19 cellular contexts compared by ENCODE assay signal in the genomic region with DNA sequence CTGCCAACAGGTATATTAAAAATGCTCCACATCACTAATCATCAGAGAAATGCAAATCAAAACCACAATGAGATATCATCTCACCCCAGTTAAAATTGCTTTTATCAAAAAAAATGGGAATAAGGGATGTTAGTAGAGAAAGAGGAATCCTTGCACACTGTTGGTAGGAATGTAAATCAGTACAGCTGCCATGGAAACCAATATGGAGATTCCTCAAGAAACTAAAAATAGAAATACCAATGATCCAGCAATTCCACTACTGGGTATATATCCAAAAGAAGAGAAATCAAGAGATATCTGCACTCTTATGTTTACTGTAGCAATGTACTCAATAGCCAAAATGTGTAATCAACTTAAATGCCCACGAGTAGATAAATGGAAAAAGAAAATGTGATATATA. TPM values are rescaled to one million over a fixed set of nuclear protein-coding genes. Genes with fewer than 3 reads are reported as not detected.
DNase-seq lines count a peak whose midpoint lies in the region; FAIRE-seq and TF ChIP-seq lines count a peak whose summit lies in the region.
"Had no signal": no experiment of that assay in that cellular context is flagged by ENCODE, and none has a peak within 500 bp of the region (broad histone marks: within the 10 kb centered on the region; RNA-seq: fewer than 3 reads in every experiment).

No MANE protein-coding gene starts in this region.

- H3K27me3 ChIP-seq in astrocyte (ENCODE audit: insufficient read depth, low read length) (no peaks in the 10 kb centered on the region), osteoblast (ENCODE audit: insufficient read depth, low read length) (no peaks in the 10 kb centered on the region), mammary epithelial cell (ENCODE audit: insufficient read depth, low read length) (no peaks in the 10 kb centered on the region), MM.1S (replicated peaks; ENCODE audit: insufficient read depth, low read length) (no peaks in the 10 kb centered on the region)
- H3K27me3 ChIP-seq: BLaER1 treated with 17β-estradiol and CSF1 and Interleukin-3, amounts not matched to agents 10 nM and 100 nM had no signal

- CTCF ChIA-PET in mammary epithelial cell (lab: Charles Lee; ENCODE audit: low non-redundant PET), result no interaction called here

- H3K4me3 ChIP-seq in astrocyte (ENCODE audit: insufficient read depth, low read depth, low read length), result no peak overlapping the region
- H3K4me3 ChIP-seq in osteoblast (ENCODE audit: insufficient read depth, low read length), result no peak overlapping the region
- no peak overlapping the region for H3K4me3 ChIP-seq in mammary epithelial cell (replicated peaks in 1 of 3; ENCODE audit: insufficient read depth in 1 of 3, low read depth in 2 of 3, low read length in 3 of 3)
- no peak overlapping the region for H3K4me3 ChIP-seq in MM.1S (ENCODE audit: low read length)
- H3K4me3 ChIP-seq: BLaER1 treated with 17β-estradiol and CSF1 and Interleukin-3, amounts not matched to agents 10 nM and 100 nM; GM12878 had no signal

- H3K36me3 Mint-ChIP-seq in astrocyte (ENCODE audit: low read depth, unreplicated experiment), result peaks cover 13% of the 10 kb centered on the region

- no peak overlapping the region for H3K27ac ChIP-seq in astrocyte (ENCODE audit: low read depth, low read length)
- H3K27ac ChIP-seq in osteoblast (ENCODE audit: low read depth, low read length), result peak overlapping the region; percentile 58
- no peak overlapping the region for H3K27ac ChIP-seq in mammary epithelial cell (ENCODE audit: insufficient read depth, low read depth, low read length)
- H3K27ac ChIP-seq in MM.1S (ENCODE audit: low read length), result no peak overlapping the region
- H3K27ac ChIP-seq: BLaER1 treated with 17β-estradiol and CSF1 and Interleukin-3, amounts not matched to agents 10 nM and 100 nM had no signal

- H3K9me2 ChIP-seq in MM.1S (replicated peaks; ENCODE audit: insufficient read depth, low read length), result no peaks in the 10 kb centered on the region

- H4K20me1 ChIP-seq in astrocyte (ENCODE audit: insufficient read depth, low read length), result no peaks in the 10 kb centered on the region
- H4K20me1 ChIP-seq in osteoblast (ENCODE audit: insufficient read depth, low read length), result no peaks in the 10 kb centered on the region
- no peaks in the 10 kb centered on the region for H4K20me1 ChIP-seq in mammary epithelial cell (ENCODE audit: insufficient read depth, low read length)
- H4K20me1 ChIP-seq in MM.1S (ENCODE audit: insufficient read depth, low read length), result no peaks in the 10 kb centered on the region
- H4K20me1 ChIP-seq: BLaER1 treated with 17β-estradiol and CSF1 and Interleukin-3, amounts not matched to agents 10 nM and 100 nM had no signal

- dilution Hi-C loops in mammary epithelial cell (cut with HindIII; ENCODE audit: low sequenced_read_pairs), result no loop called here

- TF ChIP-seq CTCF in astrocyte (IDR thresholded peaks at IDR 0.05; ENCODE audit: insufficient read depth, low read depth, low read length) (no peak), osteoblast (IDR thresholded peaks at IDR 0.05; ENCODE audit: extremely low read depth, low read depth, low read length) (no peak), mammary epithelial cell (conservative IDR thresholded peaks at IDR 0.05 in 1 of 2, IDR thresholded peaks at IDR 0.05 in 1 of 2; ENCODE audit: extremely low read depth in 1 of 2, insufficient read depth in 1 of 2, low read depth in 1 of 2, low read length in 2 of 2) (no peak), MM.1S (IDR thresholded peaks at IDR 0.05; ENCODE audit: low read length) (no peak)

- H3F3A ChIP-seq in MM.1S (ENCODE audit: insufficient read depth, low read length), result no peaks in the 10 kb centered on the region

- DNase-seq in EL, result peak; percentile 7
- peak; percentile 60 for DNase-seq in astrocyte (ENCODE audit: low read depth)
- DNase-seq in fibroblast of peridontal ligament (ENCODE audit: extremely low read depth), result peak; percentile 77
- DNase-seq in osteoblast (ENCODE audit: insufficient read length, low spot score, missing footprints), result no peak
- no peak for DNase-seq in foreskin melanocyte
- DNase-seq in mammary epithelial cell, result no peak
- DNase-seq in NCI-H2196 treated with DMSO at 0.1 percent for 48 hours (lab: John Stamatoyannopoulos, UW; ENCODE audit: unreplicated experiment), result no peak
- DNase-seq in MM.1S, result no peak
- DNase-seq: ACHN, DMS 273 treated with DMSO at 0.1 percent for 48 hours, NCI-H1048, NCI-H1694, NCI-H446 treated with DMSO at 0.1 percent for 48 hours, NCI-H774, SHP77 treated with DMSO at 0.1 percent for 48 hours had no signal

- in situ Hi-C loops in mammary epithelial cell (cut with MboI; ENCODE audit: low sequenced_read_pairs in 2 of 2), result no loop called here

- no peak for FAIRE-seq in astrocyte (lab: Jason Lieb, UNC)
- FAIRE-seq: GM12878, GM19239, RCC 7860 had no signal

- H3K79me2 ChIP-seq in astrocyte (ENCODE audit: insufficient read depth, low read length), result no peaks in the 10 kb centered on the region
- H3K79me2 ChIP-seq in osteoblast (ENCODE audit: insufficient read depth, low read length), result no peaks in the 10 kb centered on the region
- H3K79me2 ChIP-seq in mammary epithelial cell (ENCODE audit: insufficient read depth, low read length), result no peaks in the 10 kb centered on the region
- no peaks in the 10 kb centered on the region for H3K79me2 ChIP-seq in MM.1S (ENCODE audit: low read length)

- H3K9me3 ChIP-seq in astrocyte (ENCODE audit: insufficient read depth, low read depth, low read length), result no peaks in the 10 kb centered on the region
- H3K9me3 ChIP-seq in osteoblast (ENCODE audit: low read depth, low read length), result peaks cover 3% of the 10 kb centered on the region
- no peaks in the 10 kb centered on the region for H3K9me3 ChIP-seq in mammary epithelial cell (replicated peaks; ENCODE audit: insufficient read depth, low read length)
- H3K9me3 ChIP-seq in MM.1S (replicated peaks; ENCODE audit: insufficient read depth, low read length), result no peaks in the 10 kb centered on the region

- intact Hi-C loops in mammary epithelial cell (cut with micrococcal nuclease), result no loop called here

- WGBS in mammary epithelial cell (ENCODE audit: low coverage, missing lambda C conversion rate), result 100% methylated on average over 1 of the region's 1 CpG

- H3K4me2 ChIP-seq in astrocyte (ENCODE audit: low read length), result no peak overlapping the region
- H3K4me2 ChIP-seq in osteoblast (ENCODE audit: insufficient read depth, low read length), result no peak overlapping the region
- no peak overlapping the region for H3K4me2 ChIP-seq in mammary epithelial cell (ENCODE audit: insufficient read depth, low read depth, low read length)
- H3K4me2 ChIP-seq in MM.1S (ENCODE audit: low read depth, low read length), result no peak overlapping the region
- H3K4me2 ChIP-seq: BLaER1 treated with 17β-estradiol and CSF1 and Interleukin-3, amounts not matched to agents 10 nM and 100 nM had no signal

- no peaks in the 10 kb centered on the region for H3K36me3 ChIP-seq in astrocyte (ENCODE audit: insufficient read depth, low read length)
- no peaks in the 10 kb centered on the region for H3K36me3 ChIP-seq in osteoblast (ENCODE audit: insufficient read depth, low read length)
- H3K36me3 ChIP-seq in mammary epithelial cell (ENCODE audit: insufficient read depth, low read length), result no peaks in the 10 kb centered on the region
- H3K36me3 ChIP-seq in MM.1S (replicated peaks; ENCODE audit: insufficient read depth, low read length), result no peaks in the 10 kb centered on the region

- H3K9ac ChIP-seq in astrocyte (ENCODE audit: low read length), result no peak overlapping the region
- H3K9ac ChIP-seq in mammary epithelial cell (ENCODE audit: insufficient read depth, low read length), result no peak overlapping the region
- no peak overlapping the region for H3K9ac ChIP-seq in MM.1S (ENCODE audit: low read length)
- H3K9ac ChIP-seq: BLaER1 treated with 17β-estradiol and CSF1 and Interleukin-3, amounts not matched to agents 10 nM and 100 nM had no signal

- peaks cover 7% of the 10 kb centered on the region for H3K9me3 Mint-ChIP-seq in astrocyte (ENCODE audit: unreplicated experiment)

- H2AFZ ChIP-seq in astrocyte (ENCODE audit: low read depth, low read length) (no peak overlapping the region), osteoblast (ENCODE audit: low read length) (no peak overlapping the region), mammary epithelial cell (ENCODE audit: low read depth, low read length) (no peak overlapping the region), MM.1S (ENCODE audit: low read length) (no peak overlapping the region)

- no peaks in the 10 kb centered on the region for H3K27me3 Mint-ChIP-seq in astrocyte (ENCODE audit: low read depth, unreplicated experiment)

- H3K27ac Mint-ChIP-seq in astrocyte (ENCODE audit: unreplicated experiment), result peak overlapping the region; percentile 87

- H3K4me3 Mint-ChIP-seq in astrocyte (ENCODE audit: unreplicated experiment), result no peak overlapping the region

- peaks cover 11% of the 10 kb centered on the region for H3K4me1 Mint-ChIP-seq in astrocyte (ENCODE audit: low read depth, unreplicated experiment)

- BruUV-seq in mammary epithelial cell (replicated peaks; lab: Mats Ljungman, UMichigan), result no TSS peak

- H3K4me1 ChIP-seq in astrocyte (ENCODE audit: insufficient read depth, low read length) (no peaks in the 10 kb centered on the region), osteoblast (ENCODE audit: insufficient read depth, low read length) (peaks cover 15% of the 10 kb centered on the region), mammary epithelial cell (ENCODE audit: insufficient read depth, low read length) (no peaks in the 10 kb centered on the region), MM.1S (ENCODE audit: low read length) (no peaks in the 10 kb centered on the region)

RNA-seq across cellular contexts. Expression of a gene that starts 40.6 kb away (rescaled TPM):
- total RNA-seq in astrocyte (8.9 and 9.9 TPM in 2 replicates), osteoblast (9.0 and 10.9 TPM in 2 replicates), mammary epithelial cell (10 to 100 TPM in 1 of 2 donors, 1 to 10 TPM in 1; 9.3 to 15.1 TPM)
- 6.3 TPM for polyA plus RNA-seq in mammary epithelial cell
- polyA minus RNA-seq in mammary epithelial cell, result 7.9 TPM

RNA-seq across cellular contexts. Expression of a gene that starts 40.9 kb away (rescaled TPM):
- total RNA-seq in astrocyte, result 39.5 and 44.7 TPM in 2 replicates
- 12.3 and 13.3 TPM in 2 replicates for total RNA-seq in osteoblast
- total RNA-seq in mammary epithelial cell, result 10 to 100 TPM; 17.3 to 45.2 TPM
- polyA plus RNA-seq in mammary epithelial cell, result 51.0 TPM
- polyA minus RNA-seq in mammary epithelial cell, result 15.3 TPM

Comparison
In these comparisons a context has a peak if more than half of its experiments do, and no peak if none do; other contexts are left out.
1. DNase-seq: peak in EL (single experiment), astrocyte (single experiment) and fibroblast of peridontal ligament (single experiment); none in osteoblast (single experiment), foreskin melanocyte (single experiment), mammary epithelial cell (single experiment), NCI-H2196 treated with DMSO at 0.1 percent for 48 hours (single experiment) and MM.1S (single experiment).